ENCODE assay signal across 1 cellular context in the genomic region with DNA sequence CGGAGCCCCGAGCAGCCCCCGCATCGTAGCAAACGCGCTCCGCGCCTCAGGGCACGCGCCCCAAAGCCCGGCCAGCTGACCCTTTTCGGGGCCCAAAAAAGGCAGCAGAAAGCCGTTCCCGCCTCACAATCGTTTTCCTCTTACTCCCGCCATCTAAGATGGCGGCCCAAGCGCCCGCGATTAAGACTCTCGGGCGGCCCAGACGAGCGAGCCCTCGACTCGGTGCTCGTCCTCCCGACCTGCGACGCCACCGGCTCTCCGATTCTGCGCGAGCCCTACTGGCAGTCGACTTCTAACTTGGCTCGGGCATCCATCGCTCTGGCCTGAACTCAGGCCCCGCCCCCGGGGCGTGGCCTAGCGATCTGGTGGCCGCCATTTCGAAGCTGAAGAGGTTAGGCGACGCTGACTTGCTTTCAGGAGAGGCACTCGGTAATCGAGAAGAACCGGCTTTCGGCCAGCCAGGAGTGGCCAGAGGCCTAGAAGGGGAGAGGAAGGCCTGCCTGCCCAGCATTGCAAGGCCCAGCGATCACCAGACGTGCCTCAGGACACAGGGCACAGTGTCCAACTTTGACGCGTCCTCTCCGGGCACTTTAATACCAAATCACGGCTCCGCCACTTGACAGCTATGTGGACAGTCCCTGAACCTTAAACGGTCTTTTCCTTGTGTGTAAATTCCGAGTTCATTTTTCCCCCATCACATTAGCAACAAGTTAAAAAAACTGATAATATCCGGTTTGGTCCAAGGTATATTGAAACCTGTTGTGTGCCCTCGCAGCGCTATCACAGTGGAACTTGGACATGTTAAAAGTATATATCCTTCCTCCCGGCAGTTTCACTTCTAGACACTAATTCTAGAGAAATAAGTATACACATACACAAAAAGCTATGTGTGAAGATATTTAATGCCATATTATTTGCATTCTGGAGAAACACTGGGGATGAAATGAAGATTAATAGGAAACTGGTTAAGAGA.
TF ChIP-seq lines count a peak whose summit lies in the region.

Gene RAF1, minus strand, starts transcription at position 182 of the 973 bp plus-strand sequence. CDS start 45,396 bp downstream, outside the sequence.

TF ChIP-seq in HepG2, 621 proteins besides CTCF, POLR2A, EP300 and RAD21 (continued from another document and continues in another):
- TF ChIP-seq, protein P1, sequence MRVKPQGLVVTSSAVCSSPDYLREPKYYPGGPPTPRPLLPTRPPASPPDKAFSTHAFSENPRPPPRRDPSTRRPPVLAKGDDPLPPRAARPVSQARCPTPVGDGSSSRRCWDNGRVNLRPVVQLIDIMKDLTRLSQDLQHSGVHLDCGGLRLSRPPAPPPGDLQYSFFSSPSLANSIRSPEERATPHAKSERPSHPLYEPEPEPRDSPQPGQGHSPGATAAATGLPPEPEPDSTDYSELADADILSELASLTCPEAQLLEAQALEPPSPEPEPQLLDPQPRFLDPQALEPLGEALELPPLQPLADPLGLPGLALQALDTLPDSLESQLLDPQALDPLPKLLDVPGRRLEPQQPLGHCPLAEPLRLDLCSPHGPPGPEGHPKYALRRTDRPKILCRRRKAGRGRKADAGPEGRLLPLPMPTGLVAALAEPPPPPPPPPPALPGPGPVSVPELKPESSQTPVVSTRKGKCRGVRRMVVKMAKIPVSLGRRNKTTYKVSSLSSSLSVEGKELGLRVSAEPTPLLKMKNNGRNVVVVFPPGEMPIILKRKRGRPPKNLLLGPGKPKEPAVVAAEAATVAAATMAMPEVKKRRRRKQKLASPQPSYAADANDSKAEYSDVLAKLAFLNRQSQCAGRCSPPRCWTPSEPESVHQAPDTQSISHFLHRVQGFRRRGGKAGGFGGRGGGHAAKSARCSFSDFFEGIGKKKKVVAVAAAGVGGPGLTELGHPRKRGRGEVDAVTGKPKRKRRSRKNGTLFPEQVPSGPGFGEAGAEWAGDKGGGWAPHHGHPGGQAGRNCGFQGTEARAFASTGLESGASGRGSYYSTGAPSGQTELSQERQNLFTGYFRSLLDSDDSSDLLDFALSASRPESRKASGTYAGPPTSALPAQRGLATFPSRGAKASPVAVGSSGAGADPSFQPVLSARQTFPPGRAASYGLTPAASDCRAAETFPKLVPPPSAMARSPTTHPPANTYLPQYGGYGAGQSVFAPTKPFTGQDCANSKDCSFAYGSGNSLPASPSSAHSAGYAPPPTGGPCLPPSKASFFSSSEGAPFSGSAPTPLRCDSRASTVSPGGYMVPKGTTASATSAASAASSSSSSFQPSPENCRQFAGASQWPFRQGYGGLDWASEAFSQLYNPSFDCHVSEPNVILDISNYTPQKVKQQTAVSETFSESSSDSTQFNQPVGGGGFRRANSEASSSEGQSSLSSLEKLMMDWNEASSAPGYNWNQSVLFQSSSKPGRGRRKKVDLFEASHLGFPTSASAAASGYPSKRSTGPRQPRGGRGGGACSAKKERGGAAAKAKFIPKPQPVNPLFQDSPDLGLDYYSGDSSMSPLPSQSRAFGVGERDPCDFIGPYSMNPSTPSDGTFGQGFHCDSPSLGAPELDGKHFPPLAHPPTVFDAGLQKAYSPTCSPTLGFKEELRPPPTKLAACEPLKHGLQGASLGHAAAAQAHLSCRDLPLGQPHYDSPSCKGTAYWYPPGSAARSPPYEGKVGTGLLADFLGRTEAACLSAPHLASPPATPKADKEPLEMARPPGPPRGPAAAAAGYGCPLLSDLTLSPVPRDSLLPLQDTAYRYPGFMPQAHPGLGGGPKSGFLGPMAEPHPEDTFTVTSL (CRISPR knock-in tag; IDR thresholded peaks at IDR 0.05; ENCODE audit: borderline replicate concordance): no peak; the same call in 1 of the 2 replicates
- peak; percentile 94 for TF ChIP-seq ZNF430 (CRISPR knock-in tag; IDR thresholded peaks at IDR 0.05)
- no peak for TF ChIP-seq MZF1 (CRISPR knock-in tag; IDR thresholded peaks at IDR 0.05; ENCODE audit: borderline replicate concordance)
- no peak for TF ChIP-seq MYNN (CRISPR knock-in tag; IDR thresholded peaks at IDR 0.05; ENCODE audit: low read depth)
- peak; percentile 64 for TF ChIP-seq AHR (CRISPR knock-in tag; IDR thresholded peaks at IDR 0.05)
- no peak for TF ChIP-seq THAP8 (CRISPR knock-in tag; IDR thresholded peaks at IDR 0.05; ENCODE audit: borderline replicate concordance)
- TF ChIP-seq NFIC (IDR thresholded peaks at IDR 0.05; ENCODE audit: low read length): no peak
- TF ChIP-seq, protein P2, sequence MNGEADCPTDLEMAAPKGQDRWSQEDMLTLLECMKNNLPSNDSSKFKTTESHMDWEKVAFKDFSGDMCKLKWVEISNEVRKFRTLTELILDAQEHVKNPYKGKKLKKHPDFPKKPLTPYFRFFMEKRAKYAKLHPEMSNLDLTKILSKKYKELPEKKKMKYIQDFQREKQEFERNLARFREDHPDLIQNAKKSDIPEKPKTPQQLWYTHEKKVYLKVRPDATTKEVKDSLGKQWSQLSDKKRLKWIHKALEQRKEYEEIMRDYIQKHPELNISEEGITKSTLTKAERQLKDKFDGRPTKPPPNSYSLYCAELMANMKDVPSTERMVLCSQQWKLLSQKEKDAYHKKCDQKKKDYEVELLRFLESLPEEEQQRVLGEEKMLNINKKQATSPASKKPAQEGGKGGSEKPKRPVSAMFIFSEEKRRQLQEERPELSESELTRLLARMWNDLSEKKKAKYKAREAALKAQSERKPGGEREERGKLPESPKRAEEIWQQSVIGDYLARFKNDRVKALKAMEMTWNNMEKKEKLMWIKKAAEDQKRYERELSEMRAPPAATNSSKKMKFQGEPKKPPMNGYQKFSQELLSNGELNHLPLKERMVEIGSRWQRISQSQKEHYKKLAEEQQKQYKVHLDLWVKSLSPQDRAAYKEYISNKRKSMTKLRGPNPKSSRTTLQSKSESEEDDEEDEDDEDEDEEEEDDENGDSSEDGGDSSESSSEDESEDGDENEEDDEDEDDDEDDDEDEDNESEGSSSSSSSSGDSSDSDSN (CRISPR knock-in tag; IDR thresholded peaks at IDR 0.05): peak; percentile 86
- no peak; the same call in 1 of the 2 replicates for TF ChIP-seq XBP1 (CRISPR knock-in tag; IDR thresholded peaks at IDR 0.05)
- TF ChIP-seq CHD2 (IDR thresholded peaks at IDR 0.05; ENCODE audit: low read depth, low read length): no peak
- no peak for TF ChIP-seq ZEB1 (IDR thresholded peaks at IDR 0.05; ENCODE audit: insufficient replicate concordance, low read depth)
- no peak for TF ChIP-seq ZBTB3 (CRISPR knock-in tag; IDR thresholded peaks at IDR 0.05; ENCODE audit: borderline replicate concordance, low read depth)
- peak; percentile 90 for TF ChIP-seq SAP130 (CRISPR knock-in tag; IDR thresholded peaks at IDR 0.05; ENCODE audit: low read depth)
- TF ChIP-seq ZNF251 (CRISPR knock-in tag; IDR thresholded peaks at IDR 0.05): no peak
- TF ChIP-seq ZNF598 (CRISPR knock-in tag; IDR thresholded peaks at IDR 0.05; ENCODE audit: borderline replicate concordance): no peak; the same call in 1 of the 2 replicates
- no peak; the same call in 1 of the 2 replicates for TF ChIP-seq ZBTB21 (CRISPR knock-in tag; IDR thresholded peaks at IDR 0.05)
- TF ChIP-seq SPEN (CRISPR knock-in tag; IDR thresholded peaks at IDR 0.05; ENCODE audit: low read depth): peak; percentile 88
- TF ChIP-seq JUN (CRISPR knock-in tag; IDR thresholded peaks at IDR 0.05): no peak; the same call in 1 of the 2 replicates
- peak; percentile 92; the same call in 1 of the 2 replicates for TF ChIP-seq ZBED4 (CRISPR knock-in tag; IDR thresholded peaks at IDR 0.05; ENCODE audit: borderline replicate concordance)
- TF ChIP-seq FOXK2 (IDR thresholded peaks at IDR 0.05): no peak
- TF ChIP-seq, protein P3, sequence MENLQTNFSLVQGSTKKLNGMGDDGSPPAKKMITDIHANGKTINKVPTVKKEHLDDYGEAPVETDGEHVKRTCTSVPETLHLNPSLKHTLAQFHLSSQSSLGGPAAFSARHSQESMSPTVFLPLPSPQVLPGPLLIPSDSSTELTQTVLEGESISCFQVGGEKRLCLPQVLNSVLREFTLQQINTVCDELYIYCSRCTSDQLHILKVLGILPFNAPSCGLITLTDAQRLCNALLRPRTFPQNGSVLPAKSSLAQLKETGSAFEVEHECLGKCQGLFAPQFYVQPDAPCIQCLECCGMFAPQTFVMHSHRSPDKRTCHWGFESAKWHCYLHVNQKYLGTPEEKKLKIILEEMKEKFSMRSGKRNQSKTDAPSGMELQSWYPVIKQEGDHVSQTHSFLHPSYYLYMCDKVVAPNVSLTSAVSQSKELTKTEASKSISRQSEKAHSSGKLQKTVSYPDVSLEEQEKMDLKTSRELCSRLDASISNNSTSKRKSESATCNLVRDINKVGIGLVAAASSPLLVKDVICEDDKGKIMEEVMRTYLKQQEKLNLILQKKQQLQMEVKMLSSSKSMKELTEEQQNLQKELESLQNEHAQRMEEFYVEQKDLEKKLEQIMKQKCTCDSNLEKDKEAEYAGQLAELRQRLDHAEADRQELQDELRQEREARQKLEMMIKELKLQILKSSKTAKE (CRISPR knock-in tag; IDR thresholded peaks at IDR 0.05; ENCODE audit: borderline replicate concordance): no peak
- no peak for TF ChIP-seq RFX5 (IDR thresholded peaks at IDR 0.05; ENCODE audit: low read depth, low read length)
- TF ChIP-seq FOSL2 (CRISPR knock-in tag; IDR thresholded peaks at IDR 0.05): peak; percentile 29; the same call in 1 of the 2 replicates
- TF ChIP-seq ZNF33B (CRISPR knock-in tag; IDR thresholded peaks at IDR 0.05): peak; percentile 98
- no peak for TF ChIP-seq ZNF773 (CRISPR knock-in tag; IDR thresholded peaks at IDR 0.05; ENCODE audit: borderline replicate concordance)
- TF ChIP-seq DRAP1 (CRISPR knock-in tag; IDR thresholded peaks at IDR 0.05): peak; percentile 80
- TF ChIP-seq ZNF605 (CRISPR knock-in tag; IDR thresholded peaks at IDR 0.05): peak; percentile 96
- 0 out of 2 replicates have a peak, but pooled peaks have one; percentile 29 for TF ChIP-seq ARNTL (CRISPR knock-in tag; IDR thresholded peaks at IDR 0.05)
- TF ChIP-seq HNF4A (CRISPR knock-in tag; IDR thresholded peaks at IDR 0.05): no peak
- TF ChIP-seq MED1 (CRISPR knock-in tag; IDR thresholded peaks at IDR 0.05): peak; percentile 80
- TF ChIP-seq NR0B2 (CRISPR knock-in tag; IDR thresholded peaks at IDR 0.05): no peak
- no peak for TF ChIP-seq MLX (CRISPR knock-in tag; IDR thresholded peaks at IDR 0.05)
- no peak for TF ChIP-seq ZBTB1 (CRISPR knock-in tag; IDR thresholded peaks at IDR 0.05; ENCODE audit: borderline replicate concordance)
- no peak for TF ChIP-seq HMG20B (CRISPR knock-in tag; conservative IDR thresholded peaks at IDR 0.05)
- TF ChIP-seq RCOR2 (CRISPR knock-in tag; IDR thresholded peaks at IDR 0.05): no peak; the same call in 1 of the 2 replicates
- TF ChIP-seq ZNF75D (CRISPR knock-in tag; IDR thresholded peaks at IDR 0.05; ENCODE audit: borderline replicate concordance): no peak
- TF ChIP-seq, protein P4, sequence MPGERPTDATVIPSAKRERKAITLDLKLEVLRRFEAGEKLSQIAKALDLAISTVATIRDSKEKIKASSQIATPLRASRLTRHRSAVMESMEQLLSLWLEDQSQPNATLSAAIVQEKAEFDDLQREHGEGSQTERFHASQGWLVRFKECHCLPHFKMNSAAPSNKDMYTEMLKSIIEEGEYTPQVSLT (CRISPR knock-in tag; IDR thresholded peaks at IDR 0.05; ENCODE audit: borderline replicate concordance, low read depth): no peak; the same call in 1 of the 2 replicates
